Comparison of ENCODE assay signal across 22 cellular contexts in the genomic region with DNA sequence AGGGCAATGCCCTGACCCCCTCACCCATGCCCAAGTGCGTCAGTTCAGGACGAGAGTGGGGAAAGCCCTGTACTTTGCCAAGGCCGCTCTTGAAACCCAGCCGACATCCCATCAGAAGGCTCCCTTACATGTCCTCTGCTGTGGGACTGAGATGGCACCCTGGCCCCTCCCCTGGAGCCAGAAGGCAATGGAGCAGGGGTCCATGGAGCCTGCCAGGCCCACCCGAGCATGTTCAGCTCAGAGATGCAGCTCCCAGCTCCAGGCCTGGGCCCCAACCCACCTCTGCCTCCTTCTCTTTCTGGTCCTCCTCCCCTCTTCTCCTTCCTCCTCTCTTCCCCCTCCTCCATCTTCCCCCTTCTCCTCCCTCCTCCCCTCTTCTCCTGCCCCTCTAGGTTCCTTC.
"Had no signal": no experiment of that assay in that cellular context is flagged by ENCODE, and none has a peak within 500 bp of the region (broad histone marks: within the 10 kb centered on the region; RNA-seq: fewer than 3 reads in every experiment).

No MANE protein-coding gene starts in this region.

- H3K36me3 ChIP-seq: colonic mucosa, esophagus squamous epithelium, gastrocnemius medialis, heart right ventricle, left lung, lower lobe of right lung had no signal

- H3K27ac ChIP-seq: colonic mucosa, epithelial cell of prostate, esophagus squamous epithelium, gastrocnemius medialis, heart right ventricle, left lung, lower lobe of right lung had no signal

- DNase-seq: colonic mucosa; cortex of kidney; effector CD8-positive, alpha-beta T cell; effector memory CD8-positive, alpha-beta T cell; endodermal cell; erythroblast; esophagus squamous epithelium; foreskin fibroblast; foreskin melanocyte; gastrocnemius medialis; glutamatergic neuron; head of caudate nucleus; heart right ventricle; hippocampal formation; left cardiac atrium; left lung; left ventricle myocardium superior; lower lobe of right lung; mesenchymal stem cell; mucosa of descending colon had no signal

- ATAC-seq: effector memory CD8-positive, alpha-beta T cell; esophagus mucosa; gastrocnemius medialis; heart right ventricle; left cardiac atrium; left lung; left ventricle myocardium superior; lower lobe of right lung had no signal

- H3K9me3 ChIP-seq: colonic mucosa, esophagus squamous epithelium, gastrocnemius medialis, heart right ventricle, left lung, lower lobe of right lung, mucosa of descending colon had no signal

- H3K4me3 ChIP-seq: colonic mucosa, esophagus squamous epithelium, gastrocnemius medialis, heart right ventricle, left lung, lower lobe of right lung, mucosa of descending colon had no signal

- H3K4me1 ChIP-seq: colonic mucosa, gastrocnemius medialis had no signal
